In genomic region chr6:304833-305370, GRCh38 we compare ENCODE assay signal across 1 cellular context.
TF ChIP-seq lines count a peak whose summit lies in the region.

No MANE protein-coding gene starts in this region.

TF ChIP-seq in GM12878, 131 proteins besides CTCF, POLR2A, EP300 and RAD21 (continued from another document):
- TF ChIP-seq SKIL (IDR thresholded peaks at IDR 0.05; ENCODE audit: low read depth, poor library complexity, severe bottlenecking) (no peak), MYB (IDR thresholded peaks at IDR 0.05; ENCODE audit: borderline replicate concordance, low read depth, low read length) (0 out of 2 replicates have a peak, but pooled peaks have one; percentile 11), E2F8 (IDR thresholded peaks at IDR 0.05; ENCODE audit: low read depth, partially characterized antibody) (no peak), CHD1 (IDR thresholded peaks at IDR 0.05; ENCODE audit: low read depth, low read length) (0 out of 2 replicates have a peak, but pooled peaks have one; percentile 45), PAX8 (IDR thresholded peaks at IDR 0.05) (no peak), SUPT20H (IDR thresholded peaks at IDR 0.05; ENCODE audit: borderline replicate concordance, control insufficient read depth, low read depth, low read length) (no peak), KLF5 (IDR thresholded peaks at IDR 0.05; ENCODE audit: partially characterized antibody) (no peak), TCF3 (IDR thresholded peaks at IDR 0.05; ENCODE audit: borderline replicate concordance, insufficient read depth, low read depth, low read length) (0 out of 2 replicates have a peak, but pooled peaks have one; percentile 21), POU2F2 (IDR thresholded peaks at IDR 0.05; ENCODE audit: borderline replicate concordance, low read depth, low read length) (no peak), SIX5 (IDR thresholded peaks at IDR 0.05; ENCODE audit: low read depth, low read length, severe bottlenecking) (no peak), CREB1 (IDR thresholded peaks at IDR 0.05; ENCODE audit: low read depth) (no peak), KAT2A (conservative IDR thresholded peaks at IDR 0.05; ENCODE audit: control insufficient read depth, low read depth, low read length) (no peak), ZBTB11 (CRISPR knock-in tag; IDR thresholded peaks at IDR 0.05) (no peak), MEF2B (IDR thresholded peaks at IDR 0.05; ENCODE audit: partially characterized antibody, poor library complexity, severe bottlenecking) (no peak), ZBED1 (IDR thresholded peaks at IDR 0.05; ENCODE audit: borderline replicate concordance) (no peak), CHD2 (IDR thresholded peaks at IDR 0.05; ENCODE audit: borderline replicate concordance, low read depth, low read length) (peak; percentile 30; the same call in 1 of the 2 replicates), SREBF2 (IDR thresholded peaks at IDR 0.05; ENCODE audit: low read length) (no peak), PRDM15 (CRISPR knock-in tag; IDR thresholded peaks at IDR 0.05) (no peak), HCFC1 (IDR thresholded peaks at IDR 0.05; ENCODE audit: low read length) (no peak), SMAD5 (IDR thresholded peaks at IDR 0.05; ENCODE audit: low read depth) (no peak)
- TF ChIP-seq, protein P1, sequence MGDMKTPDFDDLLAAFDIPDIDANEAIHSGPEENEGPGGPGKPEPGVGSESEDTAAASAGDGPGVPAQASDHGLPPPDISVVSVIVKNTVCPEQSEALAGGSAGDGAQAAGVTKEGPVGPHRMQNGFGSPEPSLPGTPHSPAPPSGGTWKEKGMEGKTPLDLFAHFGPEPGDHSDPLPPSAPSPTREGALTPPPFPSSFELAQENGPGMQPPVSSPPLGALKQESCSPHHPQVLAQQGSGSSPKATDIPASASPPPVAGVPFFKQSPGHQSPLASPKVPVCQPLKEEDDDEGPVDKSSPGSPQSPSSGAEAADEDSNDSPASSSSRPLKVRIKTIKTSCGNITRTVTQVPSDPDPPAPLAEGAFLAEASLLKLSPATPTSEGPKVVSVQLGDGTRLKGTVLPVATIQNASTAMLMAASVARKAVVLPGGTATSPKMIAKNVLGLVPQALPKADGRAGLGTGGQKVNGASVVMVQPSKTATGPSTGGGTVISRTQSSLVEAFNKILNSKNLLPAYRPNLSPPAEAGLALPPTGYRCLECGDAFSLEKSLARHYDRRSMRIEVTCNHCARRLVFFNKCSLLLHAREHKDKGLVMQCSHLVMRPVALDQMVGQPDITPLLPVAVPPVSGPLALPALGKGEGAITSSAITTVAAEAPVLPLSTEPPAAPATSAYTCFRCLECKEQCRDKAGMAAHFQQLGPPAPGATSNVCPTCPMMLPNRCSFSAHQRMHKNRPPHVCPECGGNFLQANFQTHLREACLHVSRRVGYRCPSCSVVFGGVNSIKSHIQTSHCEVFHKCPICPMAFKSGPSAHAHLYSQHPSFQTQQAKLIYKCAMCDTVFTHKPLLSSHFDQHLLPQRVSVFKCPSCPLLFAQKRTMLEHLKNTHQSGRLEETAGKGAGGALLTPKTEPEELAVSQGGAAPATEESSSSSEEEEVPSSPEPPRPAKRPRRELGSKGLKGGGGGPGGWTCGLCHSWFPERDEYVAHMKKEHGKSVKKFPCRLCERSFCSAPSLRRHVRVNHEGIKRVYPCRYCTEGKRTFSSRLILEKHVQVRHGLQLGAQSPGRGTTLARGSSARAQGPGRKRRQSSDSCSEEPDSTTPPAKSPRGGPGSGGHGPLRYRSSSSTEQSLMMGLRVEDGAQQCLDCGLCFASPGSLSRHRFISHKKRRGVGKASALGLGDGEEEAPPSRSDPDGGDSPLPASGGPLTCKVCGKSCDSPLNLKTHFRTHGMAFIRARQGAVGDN (IDR thresholded peaks at IDR 0.05) = peak; percentile 82; the same call in 1 of the 2 replicates
- TF ChIP-seq, protein P2, sequence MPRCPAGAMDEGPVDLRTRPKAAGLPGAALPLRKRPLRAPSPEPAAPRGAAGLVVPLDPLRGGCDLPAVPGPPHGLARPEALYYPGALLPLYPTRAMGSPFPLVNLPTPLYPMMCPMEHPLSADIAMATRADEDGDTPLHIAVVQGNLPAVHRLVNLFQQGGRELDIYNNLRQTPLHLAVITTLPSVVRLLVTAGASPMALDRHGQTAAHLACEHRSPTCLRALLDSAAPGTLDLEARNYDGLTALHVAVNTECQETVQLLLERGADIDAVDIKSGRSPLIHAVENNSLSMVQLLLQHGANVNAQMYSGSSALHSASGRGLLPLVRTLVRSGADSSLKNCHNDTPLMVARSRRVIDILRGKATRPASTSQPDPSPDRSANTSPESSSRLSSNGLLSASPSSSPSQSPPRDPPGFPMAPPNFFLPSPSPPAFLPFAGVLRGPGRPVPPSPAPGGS (IDR thresholded peaks at IDR 0.05; ENCODE audit: borderline replicate concordance, insufficient read depth, low read depth, low read length, poor library complexity, severe bottlenecking) = no peak
- TF ChIP-seq, protein P3, sequence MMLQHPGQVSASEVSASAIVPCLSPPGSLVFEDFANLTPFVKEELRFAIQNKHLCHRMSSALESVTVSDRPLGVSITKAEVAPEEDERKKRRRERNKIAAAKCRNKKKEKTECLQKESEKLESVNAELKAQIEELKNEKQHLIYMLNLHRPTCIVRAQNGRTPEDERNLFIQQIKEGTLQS (IDR thresholded peaks at IDR 0.05; ENCODE audit: borderline replicate concordance, extremely low read depth, low read depth, low read length) = peak; percentile 12; the same call in 1 of the 2 replicates
- TF ChIP-seq, protein P4, sequence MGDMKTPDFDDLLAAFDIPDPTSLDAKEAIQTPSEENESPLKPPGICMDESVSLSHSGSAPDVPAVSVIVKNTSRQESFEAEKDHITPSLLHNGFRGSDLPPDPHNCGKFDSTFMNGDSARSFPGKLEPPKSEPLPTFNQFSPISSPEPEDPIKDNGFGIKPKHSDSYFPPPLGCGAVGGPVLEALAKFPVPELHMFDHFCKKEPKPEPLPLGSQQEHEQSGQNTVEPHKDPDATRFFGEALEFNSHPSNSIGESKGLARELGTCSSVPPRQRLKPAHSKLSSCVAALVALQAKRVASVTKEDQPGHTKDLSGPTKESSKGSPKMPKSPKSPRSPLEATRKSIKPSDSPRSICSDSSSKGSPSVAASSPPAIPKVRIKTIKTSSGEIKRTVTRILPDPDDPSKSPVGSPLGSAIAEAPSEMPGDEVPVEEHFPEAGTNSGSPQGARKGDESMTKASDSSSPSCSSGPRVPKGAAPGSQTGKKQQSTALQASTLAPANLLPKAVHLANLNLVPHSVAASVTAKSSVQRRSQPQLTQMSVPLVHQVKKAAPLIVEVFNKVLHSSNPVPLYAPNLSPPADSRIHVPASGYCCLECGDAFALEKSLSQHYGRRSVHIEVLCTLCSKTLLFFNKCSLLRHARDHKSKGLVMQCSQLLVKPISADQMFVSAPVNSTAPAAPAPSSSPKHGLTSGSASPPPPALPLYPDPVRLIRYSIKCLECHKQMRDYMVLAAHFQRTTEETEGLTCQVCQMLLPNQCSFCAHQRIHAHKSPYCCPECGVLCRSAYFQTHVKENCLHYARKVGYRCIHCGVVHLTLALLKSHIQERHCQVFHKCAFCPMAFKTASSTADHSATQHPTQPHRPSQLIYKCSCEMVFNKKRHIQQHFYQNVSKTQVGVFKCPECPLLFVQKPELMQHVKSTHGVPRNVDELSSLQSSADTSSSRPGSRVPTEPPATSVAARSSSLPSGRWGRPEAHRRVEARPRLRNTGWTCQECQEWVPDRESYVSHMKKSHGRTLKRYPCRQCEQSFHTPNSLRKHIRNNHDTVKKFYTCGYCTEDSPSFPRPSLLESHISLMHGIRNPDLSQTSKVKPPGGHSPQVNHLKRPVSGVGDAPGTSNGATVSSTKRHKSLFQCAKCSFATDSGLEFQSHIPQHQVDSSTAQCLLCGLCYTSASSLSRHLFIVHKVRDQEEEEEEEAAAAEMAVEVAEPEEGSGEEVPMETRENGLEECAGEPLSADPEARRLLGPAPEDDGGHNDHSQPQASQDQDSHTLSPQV (IDR thresholded peaks at IDR 0.05) = peak; percentile 76
- TF ChIP-seq, protein P5, sequence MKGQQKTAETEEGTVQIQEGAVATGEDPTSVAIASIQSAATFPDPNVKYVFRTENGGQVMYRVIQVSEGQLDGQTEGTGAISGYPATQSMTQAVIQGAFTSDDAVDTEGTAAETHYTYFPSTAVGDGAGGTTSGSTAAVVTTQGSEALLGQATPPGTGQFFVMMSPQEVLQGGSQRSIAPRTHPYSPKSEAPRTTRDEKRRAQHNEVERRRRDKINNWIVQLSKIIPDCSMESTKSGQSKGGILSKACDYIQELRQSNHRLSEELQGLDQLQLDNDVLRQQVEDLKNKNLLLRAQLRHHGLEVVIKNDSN (IDR thresholded peaks at IDR 0.05; ENCODE audit: borderline replicate concordance, extremely low read length, insufficient read depth, low read depth, low read length) = no peak
- TF ChIP-seq, protein P6, sequence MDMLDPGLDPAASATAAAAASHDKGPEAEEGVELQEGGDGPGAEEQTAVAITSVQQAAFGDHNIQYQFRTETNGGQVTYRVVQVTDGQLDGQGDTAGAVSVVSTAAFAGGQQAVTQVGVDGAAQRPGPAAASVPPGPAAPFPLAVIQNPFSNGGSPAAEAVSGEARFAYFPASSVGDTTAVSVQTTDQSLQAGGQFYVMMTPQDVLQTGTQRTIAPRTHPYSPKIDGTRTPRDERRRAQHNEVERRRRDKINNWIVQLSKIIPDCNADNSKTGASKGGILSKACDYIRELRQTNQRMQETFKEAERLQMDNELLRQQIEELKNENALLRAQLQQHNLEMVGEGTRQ (IDR thresholded peaks at IDR 0.05; ENCODE audit: borderline replicate concordance, low read depth, low read length) = no peak
